8 cellular contexts compared by ENCODE assay signal in the genomic region with DNA sequence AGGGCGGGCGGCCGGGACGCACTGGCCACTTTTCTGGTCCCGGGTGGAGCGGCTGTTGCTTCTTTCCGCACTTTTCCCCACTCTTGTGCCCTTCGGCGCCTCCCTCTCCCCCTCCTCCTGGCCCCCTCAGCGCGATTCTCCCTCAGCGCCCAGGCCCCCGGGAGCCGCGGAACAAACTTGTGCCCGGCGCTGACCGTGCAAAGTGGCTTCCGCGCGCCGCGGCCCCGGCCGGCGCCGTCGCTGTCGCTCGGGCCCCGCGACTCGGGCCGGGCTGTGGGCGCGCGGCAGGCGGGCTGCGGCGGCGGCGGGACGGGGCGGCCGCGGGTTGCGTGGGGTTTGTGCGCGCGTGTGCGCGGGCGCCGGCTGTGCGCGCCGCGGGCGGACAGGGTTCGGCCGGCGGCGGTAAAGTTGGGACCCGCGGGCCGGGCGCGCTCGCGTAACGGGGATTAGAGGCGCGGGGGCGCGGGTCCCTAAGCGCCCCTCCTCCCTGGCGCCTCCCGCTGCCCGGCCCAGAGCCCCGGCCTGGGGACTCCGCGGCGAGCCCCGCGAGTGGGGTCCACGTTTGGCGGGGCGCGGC. TPM values are rescaled to one million over a fixed set of nuclear protein-coding genes. Genes with fewer than 3 reads are reported as not detected.
DNase-seq lines count a peak whose midpoint lies in the region; ATAC-seq and TF ChIP-seq lines count a peak whose summit lies in the region.

No MANE protein-coding gene starts in this region.

- ATAC-seq in HG03139 (IDR thresholded peaks at IDR 0.05; ENCODE audit: unreplicated experiment) (peak; percentile 5), heart right ventricle (peak in 5 of 8 donors; percentile 3 to 20 (median 11))

- TF ChIP-seq CTCF in heart right ventricle (IDR thresholded peaks at IDR 0.05) = no peak

- intact Hi-C loops in activated T-helper 1 cell treated with anti-CD3 and anti-CD28 coated beads, Interleukin-12 subunit alpha, Interleukin-12 subunit beta, Interleukin-2, Interleukin-4 antibody, amounts not matched to agents 30 ng/mL and 10 ng/mL and 1 ng/mL, durations not matched to agents 14 hours and 24 hours and 36 hours (cut with micrococcal nuclease) = loop anchor here (1.0 to 5.0 kb wide), 11 partner anchors 24 to 619 kb away; no protein-coding TSS in a partner anchor
- intact Hi-C loops in heart right ventricle (cut with DNase I) = loop anchor here (2.0 to 10.0 kb wide), 20 partner anchors 78 to 545 kb away; partner anchors contain the start of gene ZNF438 (in 4 of the 10)

- no peaks in the 10 kb centered on the region for H3K27me3 Mint-ChIP-seq in activated T-helper 1 cell treated with anti-CD3 and anti-CD28 coated beads, Interleukin-12 subunit alpha, Interleukin-12 subunit beta, Interleukin-2, Interleukin-4 antibody, amounts not matched to agents 30 ng/mL and 10 ng/mL and 1 ng/mL, durations not matched to agents 14 hours and 24 hours and 36 hours (ENCODE audit: insufficient read depth)

- H3K4me3 ChIP-seq in heart right ventricle (peak overlapping the region; percentile 84 to 96 (median 92)), skeletal muscle cell (ENCODE audit: low read depth, low read length) (peak overlapping the region; percentile 86)

- peaks cover 60% of the 10 kb centered on the region for H3K4me1 Mint-ChIP-seq in activated T-helper 1 cell treated with anti-CD3 and anti-CD28 coated beads, Interleukin-12 subunit alpha, Interleukin-12 subunit beta, Interleukin-2, Interleukin-4 antibody, amounts not matched to agents 30 ng/mL and 10 ng/mL and 1 ng/mL, durations not matched to agents 14 hours and 24 hours and 36 hours (ENCODE audit: low read depth)

- no peaks in the 10 kb centered on the region for H3K36me3 ChIP-seq in heart right ventricle

- H3K9me3 Mint-ChIP-seq in activated T-helper 1 cell treated with anti-CD3 and anti-CD28 coated beads, Interleukin-12 subunit alpha, Interleukin-12 subunit beta, Interleukin-2, Interleukin-4 antibody, amounts not matched to agents 30 ng/mL and 10 ng/mL and 1 ng/mL, durations not matched to agents 14 hours and 24 hours and 36 hours = no peaks in the 10 kb centered on the region

- peaks cover 6% of the 10 kb centered on the region for H3K36me3 Mint-ChIP-seq in activated T-helper 1 cell treated with anti-CD3 and anti-CD28 coated beads, Interleukin-12 subunit alpha, Interleukin-12 subunit beta, Interleukin-2, Interleukin-4 antibody, amounts not matched to agents 30 ng/mL and 10 ng/mL and 1 ng/mL, durations not matched to agents 14 hours and 24 hours and 36 hours (ENCODE audit: low read depth)

- H3K27ac ChIP-seq in heart right ventricle = peak overlapping the region; percentile 89 to 99 (median 97)

- no peaks in the 10 kb centered on the region for H3K9me3 ChIP-seq in heart right ventricle

- DNase-seq in activated gamma-delta T cell (lab: John Stamatoyannopoulos, UW) = peak; percentile 34
- DNase-seq in activated gamma-delta T cell treated with Interleukin-2 at 50 U/mL for 16 hours = no peak
- DNase-seq in activated T-helper 1 cell treated with anti-CD3 and anti-CD28 coated beads, Interleukin-12 subunit alpha, Interleukin-12 subunit beta, Interleukin-2, Interleukin-4 antibody, amounts not matched to agents 30 ng/mL and 10 ng/mL and 1 ng/mL, durations not matched to agents 14 hours and 24 hours and 36 hours (ENCODE audit: low spot score) = peak; percentile 8
- DNase-seq in heart right ventricle = no peak
- DNase-seq in skeletal muscle cell (ENCODE audit: low read depth) = no peak
- DNase-seq in islet precursor cell = no peak
- no peak for DNase-seq in SHP77 treated with DMSO at 0.1 percent for 48 hours (lab: John Stamatoyannopoulos, UW)

- peak overlapping the region; percentile 97 for H3K4me3 Mint-ChIP-seq in activated T-helper 1 cell treated with anti-CD3 and anti-CD28 coated beads, Interleukin-12 subunit alpha, Interleukin-12 subunit beta, Interleukin-2, Interleukin-4 antibody, amounts not matched to agents 30 ng/mL and 10 ng/mL and 1 ng/mL, durations not matched to agents 14 hours and 24 hours and 36 hours

- 0% methylated on average over 52 to 89 of the region's 89 CpGs for WGBS in heart right ventricle, 2 donors

- peaks cover 0 to 22% (median 0%) of the 10 kb centered on the region in 7 donors for H3K27me3 ChIP-seq in heart right ventricle

- peaks cover 0 to 55% (median 33%) of the 10 kb centered on the region in 9 donors for H3K4me1 ChIP-seq in heart right ventricle

- peak overlapping the region; percentile 52 for H3K27ac Mint-ChIP-seq in activated T-helper 1 cell treated with anti-CD3 and anti-CD28 coated beads, Interleukin-12 subunit alpha, Interleukin-12 subunit beta, Interleukin-2, Interleukin-4 antibody, amounts not matched to agents 30 ng/mL and 10 ng/mL and 1 ng/mL, durations not matched to agents 14 hours and 24 hours and 36 hours

RNA-seq across cellular contexts. Expression of gene ZEB1, which starts 0.7 kb away (rescaled TPM):
- 70.8 and 79.8 TPM in 2 replicates for total RNA-seq in activated T-helper 1 cell treated with anti-CD3 and anti-CD28 coated beads, Interleukin-12 subunit alpha, Interleukin-12 subunit beta, Interleukin-2, Interleukin-4 antibody, amounts not matched to agents 30 ng/mL and 10 ng/mL and 1 ng/mL, durations not matched to agents 14 hours and 24 hours and 36 hours
- total RNA-seq in heart right ventricle = 100 to 1,000 TPM in 5 of 10 donors, 10 to 100 TPM in 5; 87.4 to 125 (median 102) TPM
- polyA plus RNA-seq in heart right ventricle = 10 to 100 TPM; 10.6 to 25.5 TPM

Comparison
In these comparisons a context has a peak if more than half of its experiments do, and no peak if none do; other contexts are left out.
1. DNase-seq: peak in activated gamma-delta T cell (single experiment) and activated T-helper 1 cell treated with anti-CD3 and anti-CD28 coated beads, Interleukin-12 subunit alpha, Interleukin-12 subunit beta, Interleukin-2, Interleukin-4 antibody, amounts not matched to agents 30 ng/mL and 10 ng/mL and 1 ng/mL, durations not matched to agents 14 hours and 24 hours and 36 hours (single experiment); none in activated gamma-delta T cell treated with Interleukin-2 at 50 U/mL for 16 hours (single experiment), heart right ventricle (0 of 2), skeletal muscle cell (single experiment), islet precursor cell (single experiment) and SHP77 treated with DMSO at 0.1 percent for 48 hours (single experiment).